In the genomic region with DNA sequence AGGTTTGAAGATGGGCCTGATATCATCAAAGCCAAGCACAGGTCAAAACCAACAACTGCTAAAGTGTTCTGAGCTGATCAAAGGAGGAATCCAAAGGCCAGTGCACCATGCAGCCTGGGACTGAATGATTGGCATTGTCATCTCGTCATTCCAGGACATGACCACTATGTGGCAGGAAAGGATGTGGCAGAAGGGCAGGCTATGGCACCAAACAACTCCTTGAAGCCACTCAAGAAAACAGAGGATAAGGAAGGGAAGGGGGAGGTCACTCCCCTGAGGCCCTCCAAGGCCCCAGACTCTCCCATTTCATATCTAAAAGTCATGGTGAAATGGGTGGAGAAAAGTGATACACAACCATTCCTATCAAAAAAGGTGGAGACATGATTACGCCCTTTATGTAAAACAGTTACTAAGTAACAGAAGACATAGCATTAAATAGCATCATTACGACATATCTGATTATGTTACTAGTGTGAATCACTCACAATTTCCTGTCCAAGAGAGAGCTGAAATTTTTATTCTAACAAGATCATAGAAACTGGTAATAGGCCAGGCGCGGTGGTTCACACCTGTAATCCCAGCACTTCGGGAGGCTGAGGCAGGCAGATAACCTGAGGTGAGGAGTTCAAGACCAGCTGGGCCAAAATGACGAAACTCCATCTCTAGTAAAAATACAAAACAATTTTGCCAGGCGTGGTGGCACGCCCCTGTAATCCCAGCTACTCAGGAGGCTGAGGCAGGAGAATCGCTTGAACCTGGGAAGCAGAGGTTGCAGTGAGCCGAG, we compare ENCODE assay signal across 8 cellular contexts. TPM values are rescaled to one million over a fixed set of nuclear protein-coding genes. Genes with fewer than 3 reads are reported as not detected.
DNase-seq lines count a peak whose midpoint lies in the region; ATAC-seq and TF ChIP-seq lines count a peak whose summit lies in the region.

No MANE protein-coding gene starts in this region.

- 0 out of 2 replicates have a peak overlapping the region, but pooled peaks have one; percentile 7 for H3K23ac ChIP-seq in IMR-90 (ENCODE audit: low read depth, low read length)

- POLR2A ChIA-PET in IMR-90 (lab: Charles Lee; ENCODE audit: unreplicated experiment) = interaction anchor here (0.6 kb wide), 1 partner anchor 17 kb away, joined by 10 read pairs; no protein-coding TSS in a partner anchor

- H3K14ac ChIP-seq in IMR-90 (replicated peaks; ENCODE audit: low read depth, low read length) = 0 out of 2 replicates have a peak overlapping the region, but pooled peaks have one; percentile 56

- peak; percentile 75 for ATAC-seq in IMR-90 (ENCODE audit: low read depth)
- ATAC-seq in HG02981 (IDR thresholded peaks at IDR 0.05; ENCODE audit: unreplicated experiment) = no peak

- peak overlapping the region; percentile 75; the same call in 1 of the 2 replicates for H2BK20ac ChIP-seq in IMR-90 (ENCODE audit: low read depth, low read length)

- H3K27me3 ChIP-seq in IMR-90 (ENCODE audit: control insufficient read depth, insufficient read depth, low read length) = no peaks in the 10 kb centered on the region
- no peaks in the 10 kb centered on the region for H3K27me3 ChIP-seq in prostate gland (replicated peaks; ENCODE audit: insufficient read depth)

- no peak overlapping the region for H3K4me3 ChIP-seq in IMR-90 (ENCODE audit: insufficient read depth, low read depth, low read length)
- H3K4me3 ChIP-seq in foreskin fibroblast (ENCODE audit: low read depth in 1 of 2, low read length in 2 of 2) = no peak overlapping the region
- no peak overlapping the region for H3K4me3 ChIP-seq in prostate gland

- in situ Hi-C loops in IMR-90 (cut with MboI; ENCODE audit: low sequenced_read_pairs) = no loop called here

- H4K91ac ChIP-seq in IMR-90 (ENCODE audit: insufficient read depth, low read depth, low read length) = no peak overlapping the region

- peak overlapping the region; percentile 65 for H2BK120ac ChIP-seq in IMR-90 (ENCODE audit: low read depth, low read length)

- H3K9ac ChIP-seq in IMR-90 (ENCODE audit: low read depth, low read length) = no peak overlapping the region

- peak overlapping the region; percentile 10; the same call in 2 of the 3 replicates for H2BK15ac ChIP-seq in IMR-90 (ENCODE audit: low read depth, low read length)

- H3K9me3 ChIP-seq in IMR-90 (ENCODE audit: control insufficient read depth, insufficient read depth, low read length) = no peaks in the 10 kb centered on the region
- no peaks in the 10 kb centered on the region for H3K9me3 ChIP-seq in prostate gland

- TF ChIP-seq POLR2A in IMR-90 (IDR thresholded peaks at IDR 0.05; ENCODE audit: low read depth, low read length) (no peak), prostate gland (IDR thresholded peaks at IDR 0.05) (no peak)

- DNase-seq in NCI-H1694 (lab: John Stamatoyannopoulos, UW) (peak; percentile 2), NCI-H1694 treated with DMSO at 0.1 percent for 48 hours (lab: John Stamatoyannopoulos, UW) (no peak), IMR-90 (peak; percentile 81), UCSD-AML1 (lab: John Stamatoyannopoulos, UW; ENCODE audit: unreplicated experiment) (peak; percentile 24), foreskin fibroblast (peak in 1 of 2 donors; percentile 64), prostate gland (ENCODE audit: low spot score) (peak; percentile 30), germinal center (ENCODE audit: low spot score) (no peak)

- H3K18ac ChIP-seq in IMR-90 (ENCODE audit: low read depth, low read length) = no peak overlapping the region

- WGBS in IMR-90 (ENCODE audit: extremely low coverage in 2 of 2, insufficient read length in 1 of 2), 2 experiments = no CpG with 5 or more reads among the region's 11 CpGs
- WGBS in prostate gland = 88% methylated on average over 11 of the region's 11 CpGs

- TF ChIP-seq CTCF in IMR-90 (conservative IDR thresholded peaks at IDR 0.05; ENCODE audit: low read depth, low read length) (peak; percentile 24; the same call in 1 of the 2 replicates), foreskin fibroblast (IDR thresholded peaks at IDR 0.05; ENCODE audit: low read depth, low read length) (peak; percentile 12), prostate gland (IDR thresholded peaks at IDR 0.05) (peak in 3 of 4 experiments; percentile 37 to 63 (median 54))

- peak overlapping the region; percentile 54 for H2AK5ac ChIP-seq in IMR-90 (ENCODE audit: low read depth, low read length)

- H3K36me3 ChIP-seq in IMR-90 (ENCODE audit: control insufficient read depth, insufficient read depth, low read length) (no peaks in the 10 kb centered on the region), prostate gland (no peaks in the 10 kb centered on the region)

- peak overlapping the region; percentile 59; the same call in 1 of the 2 replicates for H3K4ac ChIP-seq in IMR-90 (ENCODE audit: low read depth, low read length)

- H3K79me1 ChIP-seq in IMR-90 (ENCODE audit: low read depth in 1 of 2, low read length in 2 of 2) = peaks cover 0 to 4% of the 10 kb centered on the region in 2 experiments; a peak in 1 of 4 replicates

- no peak overlapping the region; the same call in 1 of the 2 replicates for H3K27ac ChIP-seq in IMR-90 (ENCODE audit: insufficient read depth, low read length)
- H3K27ac ChIP-seq in prostate gland = no peak overlapping the region

- CTCF ChIA-PET in IMR-90 (lab: Yijun Ruan, JAX) = interaction anchor here (0.8 to 1.0 kb wide), 2 partner anchors 63 to 73 kb away, joined by 3 to 4 read pairs; no protein-coding TSS in a partner anchor

- no peak overlapping the region for H3K4me2 ChIP-seq in IMR-90 (ENCODE audit: low read depth, low read length)

- H2BK5ac ChIP-seq in IMR-90 (ENCODE audit: low read depth, low read length, poor library complexity, severe bottlenecking) = no peak overlapping the region

- H2AFZ ChIP-seq in IMR-90 (replicated peaks; ENCODE audit: low read length, poor library complexity) = no peak overlapping the region

- peak; percentile 34 for TF ChIP-seq RAD21 in IMR-90 (IDR thresholded peaks at IDR 0.05; ENCODE audit: low read length)

- H2AK9ac ChIP-seq in IMR-90 (replicated peaks; ENCODE audit: low read depth, low read length, poor library complexity) = peak overlapping the region; percentile 12

- intact Hi-C loops in IMR-90 (cut with micrococcal nuclease) = no loop called here
- intact Hi-C loops in prostate gland (cut with DNase I) = no loop called here

- no TSS peak for BruUV-seq in IMR-90 (replicated peaks; lab: Mats Ljungman, UMichigan)

- peaks cover 14% of the 10 kb centered on the region for H3K4me1 ChIP-seq in IMR-90 (ENCODE audit: control insufficient read depth, insufficient read depth, low read length)
- H3K4me1 ChIP-seq in prostate gland (replicated peaks) = peaks cover 9% of the 10 kb centered on the region

- H4K20me1 ChIP-seq in IMR-90 (ENCODE audit: insufficient read depth, low read length) = no peaks in the 10 kb centered on the region

- no peak overlapping the region for H4K5ac ChIP-seq in IMR-90 (ENCODE audit: low read depth, low read length)

- no peak overlapping the region for H3K56ac ChIP-seq in IMR-90 (ENCODE audit: extremely low read depth, insufficient read depth, low read length)

- H4K8ac ChIP-seq in IMR-90 (ENCODE audit: low read depth in 2 of 2, low read length in 2 of 2) = 0 out of 4 replicates have a peak overlapping the region, but pooled peaks of 1 of the 2 experiments have one; percentile 4

- dilution Hi-C loops in IMR-90 (cut with HindIII; ENCODE audit: low sequenced_read_pairs, unreplicated experiment) = no loop called here

- H3K9me1 ChIP-seq in IMR-90 (ENCODE audit: insufficient read depth, low read length) = peaks cover 13% of the 10 kb centered on the region

TF ChIP-seq in IMR-90, 13 proteins besides CTCF, POLR2A, EP300 and RAD21:
- TF ChIP-seq CEBPB (IDR thresholded peaks at IDR 0.05; ENCODE audit: low read depth, low read length) (peak; percentile 95), RFX5 (IDR thresholded peaks at IDR 0.05; ENCODE audit: low read depth, low read length) (no peak)

RNA-seq across cellular contexts. Expression of a gene that starts 49.3 kb away (rescaled TPM):
- 695 and 735 TPM in 2 replicates for total RNA-seq in IMR-90 (2012; rRNA removed)
- polyA plus RNA-seq in IMR-90 (2012; rRNA removed) = 80.7 and 95.1 TPM in 2 replicates
- polyA plus RNA-seq in IMR-90 (2012; cell fraction: cytosol; rRNA removed) = 22.8 and 36.6 TPM in 2 replicates
- 45.0 and 186 TPM in 2 replicates for polyA plus RNA-seq in IMR-90 (2012; cell fraction: nucleus; rRNA removed; ENCODE audit: low replicate concordance)
- 100 to 1,000 TPM; 367 to 434 TPM for total RNA-seq in prostate gland

Comparison
In these comparisons a context has a peak if more than half of its experiments do, and no peak if none do; other contexts are left out.
1. DNase-seq: peak in NCI-H1694 (single experiment), IMR-90 (single experiment), UCSD-AML1 (single experiment) and prostate gland (single experiment); none in NCI-H1694 treated with DMSO at 0.1 percent for 48 hours (single experiment) and germinal center (single experiment).
2. Peak in every context shown above with its lines, with median percentiles within 50 percentile points of each other: CTCF ChIP-seq.